11 cellular contexts compared by ENCODE assay signal in the genomic region with DNA sequence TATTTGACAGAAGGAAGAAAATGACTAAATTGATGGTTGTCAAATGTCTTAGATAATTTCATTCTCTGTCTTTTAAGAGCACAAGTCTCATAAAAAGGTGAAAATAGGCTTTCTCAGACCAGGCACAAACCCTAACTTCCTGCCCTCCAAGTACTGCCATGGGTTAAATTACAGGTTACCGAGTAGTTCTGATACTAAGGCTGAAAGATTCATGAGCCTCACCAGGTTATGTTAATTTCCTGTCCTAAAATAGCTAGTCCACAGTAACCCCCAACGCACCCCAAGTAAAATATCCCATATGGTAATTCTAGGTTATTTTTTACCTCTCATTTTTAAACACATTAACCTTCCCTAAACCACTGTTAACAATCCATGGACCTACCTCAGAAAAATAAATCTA. TPM values are rescaled to one million over a fixed set of nuclear protein-coding genes. Genes with fewer than 3 reads are reported as not detected.
DNase-seq lines count a peak whose midpoint lies in the region; ATAC-seq, FAIRE-seq and TF ChIP-seq lines count a peak whose summit lies in the region.
"Had no signal": no experiment of that assay in that cellular context is flagged by ENCODE, and none has a peak within 500 bp of the region (broad histone marks: within the 10 kb centered on the region; RNA-seq: fewer than 3 reads in every experiment).

No MANE protein-coding gene starts in this region.

- H3K4me3 Mint-ChIP-seq in central memory CD8-positive, alpha-beta T cell: peak overlapping the region; percentile 25
- H3K4me3 Mint-ChIP-seq: activated naive CD4-positive, alpha-beta T cell treated with anti-CD3 and anti-CD28 coated beads for 36 hours had no signal

- ATAC-seq in GM19455 (IDR thresholded peaks at IDR 0.05; ENCODE audit: unreplicated experiment): peak; percentile 79
- ATAC-seq in HG03066 (IDR thresholded peaks at IDR 0.05; ENCODE audit: low read depth, unreplicated experiment): peak; percentile 74
- ATAC-seq in central memory CD8-positive, alpha-beta T cell (replicated peaks; ENCODE audit: extremely low read depth, poor library complexity, severe bottlenecking): no peak

- peak overlapping the region; percentile 54 for H3K27ac Mint-ChIP-seq in central memory CD8-positive, alpha-beta T cell (ENCODE audit: low read depth)
- H3K27ac Mint-ChIP-seq: activated naive CD4-positive, alpha-beta T cell treated with anti-CD3 and anti-CD28 coated beads for 36 hours had no signal

- H3K36me3 Mint-ChIP-seq in central memory CD8-positive, alpha-beta T cell (ENCODE audit: insufficient read depth): peaks cover 2% of the 10 kb centered on the region

- no peak for TF ChIP-seq POLR2A in GM12892 (IDR thresholded peaks at IDR 0.05; ENCODE audit: low read depth, low read length)

- peaks cover 10% of the 10 kb centered on the region for H3K9me3 Mint-ChIP-seq in central memory CD8-positive, alpha-beta T cell

- peaks cover 73% of the 10 kb centered on the region for H3K4me1 Mint-ChIP-seq in central memory CD8-positive, alpha-beta T cell

- H3K27me3 Mint-ChIP-seq in central memory CD8-positive, alpha-beta T cell: no peaks in the 10 kb centered on the region

- peak; percentile 76 for FAIRE-seq in GM12892 (lab: Jason Lieb, UNC)

- DNase-seq in GM12892 (ENCODE audit: insufficient read length): no peak
- no peak for DNase-seq in central memory CD8-positive, alpha-beta T cell (ENCODE audit: low spot score in 2 of 2)
- no peak for DNase-seq in UCSD-AML1 (lab: John Stamatoyannopoulos, UW; ENCODE audit: unreplicated experiment)
- DNase-seq in A172 (ENCODE audit: low spot score): no peak
- DNase-seq in stimulated activated naive CD4-positive, alpha-beta T cell (lab: John Stamatoyannopoulos, UW): no peak
- no peak for DNase-seq in OCI-M2 (lab: John Stamatoyannopoulos, UW; ENCODE audit: unreplicated experiment)
- DNase-seq: activated naive CD4-positive, alpha-beta T cell treated with anti-CD3 and anti-CD28 coated beads for 36 hours; NCI-H2029; stimulated activated CD4-positive, alpha-beta T cell treated with anti-CD3 and anti-CD28 coated beads, Interleukin-12 subunit alpha, Interleukin-12 subunit beta, amount 100 ng/mL, for 4 hours had no signal

RNA-seq across cellular contexts. Expression of gene GSK3B, which starts 42.0 kb away (rescaled TPM):
- polyA plus RNA-seq in GM12892 (2012; ENCODE audit: missing spikeins): 25.9 TPM
- total RNA-seq in A172 (2014; rRNA removed; shearing (Covaris generic)): 50.1 and 61.7 TPM in 2 replicates
